In the genomic region with DNA sequence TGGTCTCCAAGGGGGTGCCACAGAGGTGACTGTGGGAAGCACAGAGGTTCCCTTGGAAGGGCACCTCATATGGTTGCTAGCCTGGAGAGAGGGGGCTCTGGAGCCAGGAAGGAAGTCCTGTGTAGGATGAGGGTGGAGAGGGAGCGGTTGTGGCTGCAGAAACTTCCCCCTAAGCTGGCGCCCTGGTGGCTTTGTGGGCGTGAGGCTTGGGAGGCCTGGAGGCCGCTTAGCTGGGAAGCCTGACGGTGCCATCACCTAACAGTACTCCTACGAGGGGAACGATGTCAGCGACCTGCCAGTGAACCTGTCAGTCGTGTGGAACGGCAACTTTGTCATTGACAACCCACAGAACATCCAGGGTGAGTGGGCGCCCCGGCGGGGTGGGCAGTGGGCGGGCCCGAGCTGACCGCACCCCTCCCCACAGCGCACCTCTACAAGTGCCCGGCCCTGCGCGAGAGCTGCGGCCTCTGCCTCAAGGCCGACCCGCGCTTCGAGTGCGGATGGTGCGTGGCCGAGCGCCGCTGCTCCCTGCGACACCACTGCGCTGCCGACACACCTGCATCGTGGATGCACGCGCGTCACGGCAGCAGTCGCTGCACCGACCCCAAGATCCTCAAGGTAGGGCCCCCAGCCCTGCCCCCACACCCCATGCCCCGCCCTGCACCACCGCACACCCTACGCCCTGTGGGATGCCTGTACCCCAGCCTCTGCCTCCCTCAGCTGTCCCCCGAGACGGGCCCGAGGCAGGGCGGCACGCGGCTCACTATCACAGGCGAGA, we compare ENCODE assay signal across 17 cellular contexts. TPM values are rescaled to one million over a fixed set of nuclear protein-coding genes. Genes with fewer than 3 reads are reported as not detected.
DNase-seq lines count a peak whose midpoint lies in the region; ATAC-seq and TF ChIP-seq lines count a peak whose summit lies in the region.
"Had no signal": no experiment of that assay in that cellular context is flagged by ENCODE, and none has a peak within 500 bp of the region (broad histone marks: within the 10 kb centered on the region; RNA-seq: fewer than 3 reads in every experiment).

No MANE protein-coding gene starts in this region.

- H3K27me3 ChIP-seq in BLaER1 (no peaks in the 10 kb centered on the region), endodermal cell (ENCODE audit: control insufficient read depth, insufficient read depth, low read length, poor library complexity, severe bottlenecking) (no peaks in the 10 kb centered on the region)

- WGBS in endodermal cell (ENCODE audit: insufficient coverage in 1 of 2, insufficient read length in 1 of 2), 2 experiments = 96 to 97% methylated on average over 33 to 50 of the region's 50 CpGs

- no peaks in the 10 kb centered on the region for H3K9me3 ChIP-seq in BLaER1
- H3K9me3 ChIP-seq in endodermal cell (ENCODE audit: control insufficient read depth, low read length) = no peaks in the 10 kb centered on the region

- TF ChIP-seq CTCF in endodermal cell (conservative IDR thresholded peaks at IDR 0.05) = no peak

- H3K4me1 ChIP-seq in BLaER1 (peaks cover 75% of the 10 kb centered on the region), endodermal cell (ENCODE audit: control insufficient read depth, insufficient read depth, low read length) (no peaks in the 10 kb centered on the region)

- peaks cover 33% of the 10 kb centered on the region for H3K36me3 Mint-ChIP-seq in endodermal cell (ENCODE audit: low read depth)

- no peaks in the 10 kb centered on the region for H3K27me3 Mint-ChIP-seq in endodermal cell (ENCODE audit: insufficient read depth)
- H3K27me3 Mint-ChIP-seq: IgD-negative memory B cell had no signal

- H3K9ac ChIP-seq in BLaER1 (no peak overlapping the region), endodermal cell (ENCODE audit: extremely low read depth, low read length, poor library complexity, severe bottlenecking) (no peak overlapping the region)
- H3K9ac ChIP-seq: GM23248 had no signal

- DNase-seq in CD1c-positive myeloid dendritic cell (ENCODE audit: extremely low spot score) (peak; percentile 71), MV-4-11 (lab: John Stamatoyannopoulos, UW) (peak; percentile 49), endodermal cell (no peak), NCI-H1694 treated with DMSO at 0.1 percent for 48 hours (lab: John Stamatoyannopoulos, UW) (no peak), activated gamma-delta T cell (lab: John Stamatoyannopoulos, UW) (no peak), nucleus accumbens (lab: John Stamatoyannopoulos, UW) (no peak)
- DNase-seq: COR-L47, GM23248, NCI-H1105 treated with DMSO at 0.1 percent for 48 hours, NCI-H1930, NCI-H510A, NCI-H82, SIG-M5, SW 1271 had no signal

- ATAC-seq in GM19455 (IDR thresholded peaks at IDR 0.05; ENCODE audit: unreplicated experiment) = no peak

- no peak overlapping the region for H3K27ac Mint-ChIP-seq in endodermal cell
- H3K27ac Mint-ChIP-seq: IgD-negative memory B cell had no signal

- H3K4me2 ChIP-seq in BLaER1 = peak overlapping the region; percentile 82

- H3K27ac ChIP-seq in BLaER1 (no peak overlapping the region), endodermal cell (ENCODE audit: low read depth, low read length) (peak overlapping the region; percentile 57)
- H3K27ac ChIP-seq: GM23248 had no signal

- H3K36me3 ChIP-seq in BLaER1 (peaks cover 14% of the 10 kb centered on the region; the same call in 1 of the 2 replicates), endodermal cell (ENCODE audit: control insufficient read depth, insufficient read depth, low read length) (peaks cover 47% of the 10 kb centered on the region)

- H3K9me3 Mint-ChIP-seq in endodermal cell = no peaks in the 10 kb centered on the region
- H3K9me3 Mint-ChIP-seq: IgD-negative memory B cell had no signal

- H3K4me3 ChIP-seq in BLaER1 = no peak overlapping the region
- no peak overlapping the region for H3K4me3 ChIP-seq in endodermal cell (ENCODE audit: low read length)
- H3K4me3 ChIP-seq: GM23248 had no signal

- no peak overlapping the region for H3K4me3 Mint-ChIP-seq in endodermal cell
- H3K4me3 Mint-ChIP-seq: IgD-negative memory B cell had no signal

- no peaks in the 10 kb centered on the region for H3K4me1 Mint-ChIP-seq in endodermal cell
- H3K4me1 Mint-ChIP-seq: IgD-negative memory B cell had no signal

- H4K20me1 ChIP-seq in BLaER1 = peaks cover 70% of the 10 kb centered on the region

RNA-seq across cellular contexts. Expression of a gene that starts 31.0 kb away (rescaled TPM):
- total RNA-seq in endodermal cell = 10 to 100 TPM; 66.3 to 79.4 TPM
- polyA plus RNA-seq in endodermal cell (2013, experiment 1 of 2) = 64.5 TPM
- polyA plus RNA-seq in endodermal cell (2013, experiment 2 of 2) = 61.1 TPM

Comparison
In these comparisons a context has a peak if more than half of its experiments do, and no peak if none do; other contexts are left out.
1. DNase-seq: peak in CD1c-positive myeloid dendritic cell (single experiment) and MV-4-11 (single experiment); none in endodermal cell (single experiment), NCI-H1694 treated with DMSO at 0.1 percent for 48 hours (single experiment), activated gamma-delta T cell (single experiment) and nucleus accumbens (0 of 56).